ENCODE assay signal across 8 cellular contexts in genomic region chr13:97432232-97432916, GRCh38. TPM values are rescaled to one million over a fixed set of nuclear protein-coding genes. Genes with fewer than 3 reads are reported as not detected.
A peak's percentile ranks its signal among the peaks of the same experiment; 100 is the strongest.
DNase-seq lines count a peak whose midpoint lies in the region; ATAC-seq and TF ChIP-seq lines count a peak whose summit lies in the region.

No MANE protein-coding gene starts in this region.

- ATAC-seq in HG03108 (IDR thresholded peaks at IDR 0.05; ENCODE audit: unreplicated experiment) (no peak), GM18519 (IDR thresholded peaks at IDR 0.05; ENCODE audit: low FRiP score, unreplicated experiment) (no peak), HG03439 (IDR thresholded peaks at IDR 0.05; ENCODE audit: unreplicated experiment) (no peak)

- no peak for TF ChIP-seq CTCF in cardiac fibroblast (IDR thresholded peaks at IDR 0.05; ENCODE audit: low read depth, low read length)

- H3K4me1 ChIP-seq in BLaER1: peaks cover 33% of the 10 kb centered on the region

- peaks cover 15% of the 10 kb centered on the region for H4K20me1 ChIP-seq in BLaER1

- H3K4me2 ChIP-seq in BLaER1: peak overlapping the region; percentile 85

- H3K27me3 ChIP-seq in BLaER1: no peaks in the 10 kb centered on the region

- H3K4me3 ChIP-seq in BLaER1: peak overlapping the region; percentile 78
- H3K4me3 ChIP-seq in Jurkat, Clone E6-1 (ENCODE audit: low read length): peak overlapping the region; percentile 68
- peak overlapping the region; percentile 65 to 71 for H3K4me3 ChIP-seq in cardiac fibroblast (replicated peaks in 1 of 2; ENCODE audit: low read depth in 2 of 2, low read length in 2 of 2)

- H3K9ac ChIP-seq in BLaER1: peak overlapping the region; percentile 60; the same call in 1 of the 2 replicates

- H3K27ac ChIP-seq in BLaER1: no peak overlapping the region

- no peak for DNase-seq in Jurkat, Clone E6-1 (ENCODE audit: low read depth, low spot score)
- DNase-seq in cardiac fibroblast (ENCODE audit: low read depth in 2 of 2) (no peak), midbrain (lab: John Stamatoyannopoulos, UW) (peak; percentile 62)
- no peak for DNase-seq in stimulated activated CD4-positive, alpha-beta T cell treated with anti-CD3 and anti-CD28 coated beads, Interleukin-4, amount 100 ng/mL, for 24 hours

- H3K9me3 ChIP-seq in BLaER1: no peaks in the 10 kb centered on the region; the same call in 1 of the 2 replicates

- H3K36me3 ChIP-seq in BLaER1: no peaks in the 10 kb centered on the region

RNA-seq across cellular contexts. Expression of gene RAP2A, which starts 1.6 kb away (rescaled TPM):
- 16.2 TPM for polyA plus RNA-seq in Jurkat, Clone E6-1 (2012; ENCODE audit: insufficient read depth, insufficient read length)
